ENCODE assay signal across 4 cellular contexts in genomic region chr1:173532237-173532636, GRCh38.
TF ChIP-seq lines count a peak whose summit lies in the region.

No MANE protein-coding gene starts in this region.

TF ChIP-seq in liver, 16 proteins besides CTCF, POLR2A, EP300 and RAD21:
- no peak for TF ChIP-seq EGR1 (IDR thresholded peaks at IDR 0.05; ENCODE audit: low read depth in 2 of 2)
- no peak for TF ChIP-seq FOXA1 (IDR thresholded peaks at IDR 0.05)
- no peak for TF ChIP-seq HNF4A (conservative IDR thresholded peaks at IDR 0.05)
- TF ChIP-seq REST (IDR thresholded peaks at IDR 0.05): no peak
- peak; percentile 50 for TF ChIP-seq YY1 (IDR thresholded peaks at IDR 0.05)
- no peak for TF ChIP-seq TAF1 (conservative IDR thresholded peaks at IDR 0.05)
- TF ChIP-seq SP1 (IDR thresholded peaks at IDR 0.05): peak; percentile 23
- TF ChIP-seq HNF4G (IDR thresholded peaks at IDR 0.05): no peak
- no peak for TF ChIP-seq MAX (IDR thresholded peaks at IDR 0.05)

TF ChIP-seq in HepG2, 621 proteins besides CTCF, POLR2A, EP300 and RAD21:
- no peak for TF ChIP-seq ZNF431 (CRISPR knock-in tag; IDR thresholded peaks at IDR 0.05; ENCODE audit: borderline replicate concordance, low read depth)
- TF ChIP-seq RFX1 (IDR thresholded peaks at IDR 0.05): no peak
- TF ChIP-seq MTA1 (CRISPR knock-in tag; IDR thresholded peaks at IDR 0.05; ENCODE audit: borderline replicate concordance): no peak
- TF ChIP-seq RBFOX2 (IDR thresholded peaks at IDR 0.05; ENCODE audit: low read depth, low read length): no peak
- TF ChIP-seq AFF4 (CRISPR knock-in tag; IDR thresholded peaks at IDR 0.05): no peak
- no peak for TF ChIP-seq PATZ1 (CRISPR knock-in tag; IDR thresholded peaks at IDR 0.05)

TF ChIP-seq in SK-N-SH, 30 proteins besides CTCF, POLR2A, EP300 and RAD21:
- TF ChIP-seq SMC3 (IDR thresholded peaks at IDR 0.05; ENCODE audit: low read depth, low read length) (no peak), TEAD4 (IDR thresholded peaks at IDR 0.05; ENCODE audit: borderline replicate concordance, insufficient read depth) (no peak), CHD2 (IDR thresholded peaks at IDR 0.05; ENCODE audit: low read length, partially characterized antibody) (no peak)

TF ChIP-seq in WTC11, 78 proteins besides CTCF, POLR2A, EP300 and RAD21:
- TF ChIP-seq HMGXB4 (CRISPR knock-in tag; IDR thresholded peaks at IDR 0.05): no peak
- TF ChIP-seq RORB (CRISPR knock-in tag; IDR thresholded peaks at IDR 0.05): no peak
- no peak for TF ChIP-seq TEAD1 (CRISPR knock-in tag; IDR thresholded peaks at IDR 0.05)
- no peak for TF ChIP-seq ZNF423 (CRISPR knock-in tag; IDR thresholded peaks at IDR 0.05)
- no peak for TF ChIP-seq AFF4 (CRISPR knock-in tag; IDR thresholded peaks at IDR 0.05; ENCODE audit: borderline replicate concordance)
- no peak for TF ChIP-seq FOXP4 (CRISPR knock-in tag; IDR thresholded peaks at IDR 0.05)
- TF ChIP-seq ZNF512 (CRISPR knock-in tag; IDR thresholded peaks at IDR 0.05; ENCODE audit: borderline replicate concordance): no peak
- TF ChIP-seq PRDM15 (CRISPR knock-in tag; IDR thresholded peaks at IDR 0.05): no peak
- TF ChIP-seq SOX15 (CRISPR knock-in tag; IDR thresholded peaks at IDR 0.05): no peak
TF ChIP-seq in WTC11: peak in this region for 0.
